19 cellular contexts compared by ENCODE assay signal in genomic region chr3:67686067-67686466, GRCh38. TPM values are rescaled to one million over a fixed set of nuclear protein-coding genes. Genes with fewer than 3 reads are reported as not detected.
DNase-seq lines count a peak whose midpoint lies in the region; ATAC-seq and TF ChIP-seq lines count a peak whose summit lies in the region.
"Had no signal": no experiment of that assay in that cellular context is flagged by ENCODE, and none has a peak within 500 bp of the region (broad histone marks: within the 10 kb centered on the region; RNA-seq: fewer than 3 reads in every experiment).

No MANE protein-coding gene starts in this region.

- H3K9me3 ChIP-seq in DOHH2 (ENCODE audit: control insufficient read depth, insufficient read depth, low read length) (peaks cover 8% of the 10 kb centered on the region), Loucy (ENCODE audit: insufficient read depth, low read depth, low read length) (no peaks in the 10 kb centered on the region)

- H2AFZ ChIP-seq in Loucy (ENCODE audit: low read length): peak overlapping the region; percentile 63
- H2AFZ ChIP-seq: neural progenitor cell had no signal

- CTCF ChIA-PET in MCF 10A (lab: Yijun Ruan, JAX): no interaction called here

- no peak for ATAC-seq in central memory CD8-positive, alpha-beta T cell (replicated peaks; ENCODE audit: extremely low read depth, poor library complexity, severe bottlenecking)

- H3K4me1 ChIP-seq in DOHH2 (ENCODE audit: control insufficient read depth, low read length): peaks cover 44% of the 10 kb centered on the region
- H3K4me1 ChIP-seq in Loucy (ENCODE audit: insufficient read depth, low read length, poor library complexity, severe bottlenecking): peaks cover 16% of the 10 kb centered on the region
- H3K4me1 ChIP-seq: neural progenitor cell had no signal

- peaks cover 9% of the 10 kb centered on the region for H3F3A ChIP-seq in DOHH2 (ENCODE audit: control insufficient read depth, insufficient read depth)
- no peaks in the 10 kb centered on the region for H3F3A ChIP-seq in Loucy (ENCODE audit: low read depth)

- POLR2A ChIA-PET in MCF 10A (lab: Yijun Ruan, JAX): no interaction called here

- no peaks in the 10 kb centered on the region for H3K9me2 ChIP-seq in DOHH2 (replicated peaks; ENCODE audit: control insufficient read depth, low read length)
- H3K9me2 ChIP-seq in Loucy (replicated peaks; ENCODE audit: low read depth, low read length): no peaks in the 10 kb centered on the region

- H3K27ac Mint-ChIP-seq in central memory CD8-positive, alpha-beta T cell (ENCODE audit: low read depth): peak overlapping the region; percentile 69
- H3K27ac Mint-ChIP-seq in MCF 10A (ENCODE audit: low read depth, unreplicated experiment): no peak overlapping the region
- H3K27ac Mint-ChIP-seq: neural progenitor cell had no signal

- TF ChIP-seq CTCF in DOHH2 (IDR thresholded peaks at IDR 0.05; ENCODE audit: low read depth, low read length, poor library complexity, severe bottlenecking) (no peak), Loucy (conservative IDR thresholded peaks at IDR 0.05; ENCODE audit: low read length) (no peak), MCF 10A (IDR thresholded peaks at IDR 0.05; ENCODE audit: unreplicated experiment) (no peak)

- H3K4me3 ChIP-seq in DOHH2 (ENCODE audit: low read length): peak overlapping the region; percentile 66
- peak overlapping the region; percentile 17 for H3K4me3 ChIP-seq in Loucy (ENCODE audit: low read length, poor library complexity, severe bottlenecking)
- H3K4me3 ChIP-seq: neural progenitor cell had no signal

- H3K79me2 ChIP-seq in DOHH2 (ENCODE audit: control insufficient read depth, low read length): no peaks in the 10 kb centered on the region
- no peaks in the 10 kb centered on the region for H3K79me2 ChIP-seq in Loucy (ENCODE audit: insufficient read depth, low read length)

- no TSS peak for BruUV-seq in MCF 10A (replicated peaks; lab: Mats Ljungman, UMichigan)

- DNase-seq in NCI-H82 (lab: John Stamatoyannopoulos, UW) (peak; percentile 2), NCI-H82 treated with DMSO at 0.1 percent for 48 hours (lab: John Stamatoyannopoulos, UW; ENCODE audit: unreplicated experiment) (no peak), putamen (ENCODE audit: low spot score) (no peak), cerebellum (ENCODE audit: low spot score) (no peak), MCF 10A (ENCODE audit: unreplicated experiment) (no peak)
- DNase-seq in central memory CD8-positive, alpha-beta T cell (ENCODE audit: low spot score in 2 of 2): no peak
- DNase-seq: DMS79, KBM-7, mammary epithelial cell, NCI-H1417, Right ventricle myocardium superior, T-helper 9 cell had no signal

- H3K4me3 Mint-ChIP-seq in central memory CD8-positive, alpha-beta T cell: peak overlapping the region; percentile 65
- no peak overlapping the region for H3K4me3 Mint-ChIP-seq in MCF 10A (ENCODE audit: unreplicated experiment)
- H3K4me3 Mint-ChIP-seq: neural progenitor cell had no signal

- no peaks in the 10 kb centered on the region for H3K27me3 Mint-ChIP-seq in central memory CD8-positive, alpha-beta T cell
- no peaks in the 10 kb centered on the region for H3K27me3 Mint-ChIP-seq in MCF 10A (ENCODE audit: insufficient read depth, unreplicated experiment)
- H3K27me3 Mint-ChIP-seq: stimulated activated naive CD8-positive, alpha-beta T cell treated with anti-CD3 and anti-CD28 coated beads, Interleukin-15, Interleukin-2, amounts not matched to agents 100 ng/mL and 50 ng/mL, for 24 hours had no signal

- H3K9me3 Mint-ChIP-seq in central memory CD8-positive, alpha-beta T cell: peaks cover 8% of the 10 kb centered on the region
- peaks cover 7% of the 10 kb centered on the region for H3K9me3 Mint-ChIP-seq in MCF 10A (ENCODE audit: unreplicated experiment)
- H3K9me3 Mint-ChIP-seq: neural progenitor cell; stimulated activated naive CD8-positive, alpha-beta T cell treated with anti-CD3 and anti-CD28 coated beads, Interleukin-15, Interleukin-2, amounts not matched to agents 100 ng/mL and 50 ng/mL, for 24 hours had no signal

- no peak overlapping the region for H3K9ac ChIP-seq in Loucy (ENCODE audit: low read depth, low read length, poor library complexity, severe bottlenecking)
- H3K9ac ChIP-seq: neural progenitor cell had no signal

- no peaks in the 10 kb centered on the region for H3K36me3 Mint-ChIP-seq in central memory CD8-positive, alpha-beta T cell (ENCODE audit: insufficient read depth)
- H3K36me3 Mint-ChIP-seq in MCF 10A (ENCODE audit: insufficient read depth, unreplicated experiment): no peaks in the 10 kb centered on the region
- H3K36me3 Mint-ChIP-seq: neural progenitor cell had no signal

- H3K27me3 ChIP-seq in DOHH2 (ENCODE audit: control insufficient read depth, low read length): no peaks in the 10 kb centered on the region
- H3K27me3 ChIP-seq in Loucy (ENCODE audit: insufficient read depth, low read length, poor library complexity, severe bottlenecking): no peaks in the 10 kb centered on the region
- H3K27me3 ChIP-seq: neural progenitor cell had no signal

- peaks cover 32% of the 10 kb centered on the region for H3K4me1 Mint-ChIP-seq in central memory CD8-positive, alpha-beta T cell
- H3K4me1 Mint-ChIP-seq in MCF 10A (ENCODE audit: insufficient read depth, unreplicated experiment): no peaks in the 10 kb centered on the region
- H3K4me1 Mint-ChIP-seq: neural progenitor cell had no signal

- H3K27ac ChIP-seq in DOHH2 (ENCODE audit: low read depth, low read length): peak overlapping the region; percentile 92
- H3K27ac ChIP-seq: 22Rv1, C4-2B, HL-60, neural progenitor cell had no signal

- H4K20me1 ChIP-seq in DOHH2 (ENCODE audit: control insufficient read depth, insufficient read depth, low read depth, low read length) (no peaks in the 10 kb centered on the region), Loucy (ENCODE audit: insufficient read depth, low read length, poor library complexity, severe bottlenecking) (no peaks in the 10 kb centered on the region)

- intact Hi-C loops in MCF 10A (cut with micrococcal nuclease): no loop called here

- H3K36me3 ChIP-seq in DOHH2 (ENCODE audit: control insufficient read depth, low read length) (peaks cover 25% of the 10 kb centered on the region), Loucy (ENCODE audit: insufficient read depth, low read length) (no peaks in the 10 kb centered on the region)
- H3K36me3 ChIP-seq: neural progenitor cell had no signal

- H3K4me2 ChIP-seq in DOHH2 (ENCODE audit: low read length) (peak overlapping the region; percentile 83), Loucy (ENCODE audit: low read depth, low read length, poor library complexity, severe bottlenecking) (peak overlapping the region; percentile 32)
- H3K4me2 ChIP-seq: neural progenitor cell had no signal

RNA-seq across cellular contexts. Expression of gene SUCLG2, which starts 31.7 kb away (rescaled TPM):
- total RNA-seq in cerebellum (13.1 TPM), MCF 10A (2022) (39.1 and 55.6 TPM in 2 replicates)
